19 cellular contexts compared by ENCODE assay signal in genomic region chr2:216991563-216991962, GRCh38.
A peak's percentile ranks its signal among the peaks of the same experiment; 100 is the strongest.
DNase-seq lines count a peak whose midpoint lies in the region; ATAC-seq, FAIRE-seq and TF ChIP-seq lines count a peak whose summit lies in the region.
"Had no signal": no experiment of that assay in that cellular context is flagged by ENCODE, and none has a peak within 500 bp of the region (broad histone marks: within the 10 kb centered on the region; RNA-seq: fewer than 3 reads in every experiment).

No MANE protein-coding gene starts in this region.

- no peak for TF ChIP-seq CTCF in A673 (conservative IDR thresholded peaks at IDR 0.05; ENCODE audit: low read depth, low read length)

- H2AK5ac ChIP-seq in mesenchymal stem cell (ENCODE audit: low read length, severe bottlenecking): no peak overlapping the region

- no peak overlapping the region for H4K8ac ChIP-seq in mesenchymal stem cell (ENCODE audit: low read length)

- H3K4me1 ChIP-seq in A673 (ENCODE audit: insufficient read depth, low read length, poor library complexity, severe bottlenecking) (no peaks in the 10 kb centered on the region), Karpas-422 (ENCODE audit: low read length) (no peaks in the 10 kb centered on the region), mesenchymal stem cell (ENCODE audit: control insufficient read depth, insufficient read depth, low read depth, low read length) (peaks cover 2% of the 10 kb centered on the region)
- H3K4me1 ChIP-seq: body of pancreas, Caco-2 had no signal

- H3K79me2 ChIP-seq in Karpas-422 (ENCODE audit: low read length): no peaks in the 10 kb centered on the region

- H3K4me2 ChIP-seq in Karpas-422 (ENCODE audit: low read depth, low read length, poor library complexity, severe bottlenecking) (no peak overlapping the region), mesenchymal stem cell (ENCODE audit: low read length, poor library complexity, severe bottlenecking) (no peak overlapping the region)

- H3K36me3 ChIP-seq in A673 (ENCODE audit: insufficient read depth, low read length, poor library complexity, severe bottlenecking) (no peaks in the 10 kb centered on the region), Karpas-422 (ENCODE audit: insufficient read depth, low read length) (no peaks in the 10 kb centered on the region), mesenchymal stem cell (ENCODE audit: control insufficient read depth in 1 of 2, insufficient read depth in 2 of 2, low read depth in 1 of 2, low read length in 2 of 2) (no peaks in the 10 kb centered on the region)
- H3K36me3 ChIP-seq: esophagus squamous epithelium, Peyer's patch had no signal

- CTCF ChIA-PET in A673 (lab: Charles Lee): no interaction called here

- peak overlapping the region in 1 of 2 experiments; percentile 25 for H2BK12ac ChIP-seq in mesenchymal stem cell (ENCODE audit: low read length in 2 of 2)

- H3K23ac ChIP-seq in mesenchymal stem cell (ENCODE audit: low read length in 2 of 2): no peak overlapping the region

- no peak overlapping the region for H2BK120ac ChIP-seq in mesenchymal stem cell (ENCODE audit: low read depth, low read length)

- H3K4me3 ChIP-seq in A673 (ENCODE audit: low read depth, low read length, poor library complexity, severe bottlenecking) (no peak overlapping the region), Karpas-422 (ENCODE audit: low read length) (no peak overlapping the region), mesenchymal stem cell (ENCODE audit: insufficient read depth in 1 of 2, low read depth in 1 of 2, low read length in 2 of 2) (no peak overlapping the region)
- H3K4me3 ChIP-seq: body of pancreas, esophagus squamous epithelium, GM12878, Peyer's patch had no signal

- no peak overlapping the region for H2BK5ac ChIP-seq in mesenchymal stem cell (ENCODE audit: low read depth, low read length, poor library complexity, severe bottlenecking)

- H2AFZ ChIP-seq in Karpas-422 (ENCODE audit: low read length): no peak overlapping the region
- H2AFZ ChIP-seq in mesenchymal stem cell (ENCODE audit: low read depth, low read length): no peak overlapping the region

- POLR2A ChIA-PET in A673 (lab: Charles Lee; ENCODE audit: low non-redundant PET): no interaction called here

- no peaks in the 10 kb centered on the region for H3K79me1 ChIP-seq in mesenchymal stem cell (replicated peaks; ENCODE audit: low read length, poor library complexity, severe bottlenecking)

- FAIRE-seq in endometrium (lab: Jason Lieb, UNC): peak; percentile 84
- FAIRE-seq: GM12878, HepG2 had no signal

- no CpG with 5 or more reads among the region's 1 CpG for WGBS in mesenchymal stem cell

- no peaks in the 10 kb centered on the region for H4K20me1 ChIP-seq in Karpas-422 (ENCODE audit: insufficient read depth, low read depth, low read length)

- peak overlapping the region in 1 of 2 experiments; percentile 70 for H3K18ac ChIP-seq in mesenchymal stem cell (ENCODE audit: low read depth in 1 of 2, low read length in 2 of 2)

- ATAC-seq in HG03095 (IDR thresholded peaks at IDR 0.05; ENCODE audit: unreplicated experiment) (no peak), HG02970 (IDR thresholded peaks at IDR 0.05; ENCODE audit: low FRiP score, unreplicated experiment) (no peak)
- ATAC-seq: body of pancreas, GM12878, HepG2 had no signal

- no peak overlapping the region for H3K4ac ChIP-seq in mesenchymal stem cell (ENCODE audit: low read depth in 1 of 2, low read length in 2 of 2)

- H3K27ac ChIP-seq in A673 (ENCODE audit: low read depth, low read length, poor library complexity, severe bottlenecking) (no peak overlapping the region), Karpas-422 (ENCODE audit: low read length) (no peak overlapping the region), mesenchymal stem cell (ENCODE audit: low read length, poor library complexity, severe bottlenecking) (no peak overlapping the region)
- H3K27ac ChIP-seq: body of pancreas, Peyer's patch had no signal

- intact Hi-C loops in A673 (cut with micrococcal nuclease; ENCODE audit: unreplicated experiment): no loop called here

- H3K9me2 ChIP-seq in Karpas-422 (replicated peaks; ENCODE audit: insufficient read depth, low read length): no peaks in the 10 kb centered on the region

- H3K9ac ChIP-seq in Karpas-422 (ENCODE audit: low read length): no peak overlapping the region
- H3K9ac ChIP-seq in mesenchymal stem cell (ENCODE audit: low read length): no peak overlapping the region

- H4K91ac ChIP-seq in mesenchymal stem cell (ENCODE audit: low read length): no peak overlapping the region

- H3K27me3 ChIP-seq in A673 (replicated peaks; ENCODE audit: insufficient read depth, low read depth, low read length, poor library complexity): peaks cover 5% of the 10 kb centered on the region
- no peaks in the 10 kb centered on the region for H3K27me3 ChIP-seq in Karpas-422 (ENCODE audit: low read length)
- H3K27me3 ChIP-seq in mesenchymal stem cell (ENCODE audit: control insufficient read depth in 1 of 2, insufficient read depth in 1 of 2, low read length in 2 of 2): no peaks in the 10 kb centered on the region
- H3K27me3 ChIP-seq: body of pancreas, esophagus squamous epithelium, Peyer's patch had no signal

- H3K14ac ChIP-seq in mesenchymal stem cell (ENCODE audit: low read length in 2 of 2): no peak overlapping the region

- no TSS peak for BruUV-seq in A673 (replicated peaks; lab: Mats Ljungman, UMichigan)

- H2BK15ac ChIP-seq in mesenchymal stem cell (ENCODE audit: low read depth, poor library complexity, severe bottlenecking): no peak overlapping the region

- H3K9me3 ChIP-seq in A673 (ENCODE audit: low read depth, low read length, poor library complexity, severe bottlenecking) (no peaks in the 10 kb centered on the region), Karpas-422 (ENCODE audit: low read length) (no peaks in the 10 kb centered on the region), mesenchymal stem cell (ENCODE audit: control insufficient read depth, low read length) (no peaks in the 10 kb centered on the region)
- H3K9me3 ChIP-seq: body of pancreas, Caco-2, esophagus squamous epithelium, Peyer's patch had no signal

- peak; percentile 5 for DNase-seq in A673 (ENCODE audit: low spot score)
- DNase-seq in Karpas-422: peak; percentile 16
- peak; percentile 74 for DNase-seq in mesenchymal stem cell
- DNase-seq in effector CD8-positive, alpha-beta T cell (lab: John Stamatoyannopoulos, UW): no peak
- DNase-seq in H4 (ENCODE audit: low spot score): no peak
- DNase-seq: activated CD4-positive, alpha-beta T cell treated with anti-CD3 and anti-CD28 coated beads, Interleukin-2, amount 10 ng/mL, durations not matched to agents 7 days and 5 days; activated naive CD4-positive, alpha-beta T cell; body of pancreas; Caco-2; esophagus squamous epithelium; NCI-H2107; NCI-H82; Peyer's patch; stimulated activated CD4-positive, alpha-beta T cell treated with anti-CD3 and anti-CD28 coated beads, Interleukin-2, amount 100 ng/mL, for 48 hours had no signal

Comparison
In these comparisons a context has a peak if more than half of its experiments do, and no peak if none do; other contexts are left out.
1. DNase-seq: peak in A673 (single experiment), Karpas-422 (single experiment) and mesenchymal stem cell (single experiment); none in effector CD8-positive, alpha-beta T cell (single experiment) and H4 (single experiment).